1 cellular context compared by ENCODE assay signal in genomic region chr1:5423109-5423508, GRCh38.
TF ChIP-seq lines count a peak whose summit lies in the region.

No MANE protein-coding gene starts in this region.

TF ChIP-seq in GM23338, 12 proteins besides CTCF, POLR2A, EP300 and RAD21 (continued from another document):
- no peak for TF ChIP-seq EZH2 (IDR thresholded peaks at IDR 0.05; ENCODE audit: low read depth, unreplicated experiment)
- TF ChIP-seq ETS1 (IDR thresholded peaks at IDR 0.05): no peak
- TF ChIP-seq CREB1 (CRISPR knock-in tag; IDR thresholded peaks at IDR 0.05; ENCODE audit: low read depth): no peak
TF ChIP-seq in GM23338: peak in this region for 0.
